Comparison of ENCODE assay signal across 11 cellular contexts in genomic region chr16:68297908-68298307, GRCh38. TPM values are rescaled to one million over a fixed set of nuclear protein-coding genes. Genes with fewer than 3 reads are reported as not detected.
A peak's percentile ranks its signal among the peaks of the same experiment; 100 is the strongest.
DNase-seq lines count a peak whose midpoint lies in the region; ATAC-seq and TF ChIP-seq lines count a peak whose summit lies in the region.
"Had no signal": no experiment of that assay in that cellular context is flagged by ENCODE, and none has a peak within 500 bp of the region (broad histone marks: within the 10 kb centered on the region; RNA-seq: fewer than 3 reads in every experiment).

No MANE protein-coding gene starts in this region.

- peaks cover 47 to 68% of the 10 kb centered on the region in 2 donors for H3K36me3 Mint-ChIP-seq in stimulated activated naive B cell treated with anti-CD40 and anti-IgM and Interleukin-4, amounts not matched to agents 10 μg/mL and 1 μg/mL and 100 μg/mL, for 72 hours

- WGBS in tibial nerve, 2 donors: 60 to 62% methylated on average over 3 of the region's 3 CpGs

- no peak for ATAC-seq in left ventricle myocardium superior
- ATAC-seq in stimulated activated naive B cell treated with anti-CD40 and anti-IgM and Interleukin-4, amounts not matched to agents 10 μg/mL and 1 μg/mL and 100 μg/mL, for 72 hours (replicated peaks): no peak
- ATAC-seq: GM12878 had no signal

- no peak overlapping the region for H3K4me3 Mint-ChIP-seq in stimulated activated naive B cell treated with anti-CD40 and anti-IgM and Interleukin-4, amounts not matched to agents 10 μg/mL and 1 μg/mL and 100 μg/mL, for 72 hours

- no peaks in the 10 kb centered on the region for H3K27me3 Mint-ChIP-seq in stimulated activated naive B cell treated with anti-CD40 and anti-IgM and Interleukin-4, amounts not matched to agents 10 μg/mL and 1 μg/mL and 100 μg/mL, for 72 hours

- H3K36me3 ChIP-seq in right atrium auricular region (peaks cover 96% of the 10 kb centered on the region), tibial nerve (peaks cover 0 to 100% (median 36%) of the 10 kb centered on the region in 3 donors)

- H3K27ac ChIP-seq in right atrium auricular region: peak overlapping the region; percentile 66 to 78
- peak overlapping the region; percentile 80 for H3K27ac ChIP-seq in epithelial cell of prostate
- peak overlapping the region in 1 of 4 donors; percentile 32 for H3K27ac ChIP-seq in tibial nerve
- H3K27ac ChIP-seq: SJSA1 had no signal

- H3K27me3 ChIP-seq in right atrium auricular region (no peaks in the 10 kb centered on the region), tibial nerve (no peaks in the 10 kb centered on the region)
- H3K27me3 ChIP-seq: SJSA1 had no signal

- DNase-seq in right atrium auricular region (ENCODE audit: low spot score) (no peak), left ventricle myocardium superior (no peak), NCI-H69 (lab: John Stamatoyannopoulos, UW) (peak; percentile 8), epithelial cell of prostate (ENCODE audit: low read depth, low spot score) (no peak), tibial nerve (ENCODE audit: low spot score in 2 of 2) (no peak), head of caudate nucleus (no peak)
- no peak for DNase-seq in stimulated activated naive B cell treated with anti-CD40 and anti-IgM and Interleukin-4, amounts not matched to agents 10 μg/mL and 1 μg/mL and 100 μg/mL, for 72 hours
- no peak for DNase-seq in central memory CD4-positive, alpha-beta T cell
- DNase-seq: NCI-H446 treated with DMSO at 0.1 percent for 48 hours had no signal

- peaks cover 20 to 63% of the 10 kb centered on the region in 2 donors for H3K4me1 Mint-ChIP-seq in stimulated activated naive B cell treated with anti-CD40 and anti-IgM and Interleukin-4, amounts not matched to agents 10 μg/mL and 1 μg/mL and 100 μg/mL, for 72 hours

- no peak overlapping the region for H3K4me3 ChIP-seq in right atrium auricular region
- no peak overlapping the region for H3K4me3 ChIP-seq in tibial nerve
- H3K4me3 ChIP-seq: GM12878, SJSA1 had no signal

- H3K27ac Mint-ChIP-seq in stimulated activated naive B cell treated with anti-CD40 and anti-IgM and Interleukin-4, amounts not matched to agents 10 μg/mL and 1 μg/mL and 100 μg/mL, for 72 hours: peak overlapping the region; percentile 85

- no peak for TF ChIP-seq EP300 in tibial nerve (IDR thresholded peaks at IDR 0.05)

- TF ChIP-seq CTCF in right atrium auricular region (IDR thresholded peaks at IDR 0.05) (no peak), tibial nerve (IDR thresholded peaks at IDR 0.05) (no peak)

- intact Hi-C loops in left ventricle myocardium superior (cut with micrococcal nuclease) (no loop called here), head of caudate nucleus (cut with DNase I) (no loop called here)

- H3K4me1 ChIP-seq in right atrium auricular region (peaks cover 0 to 41% of the 10 kb centered on the region in 2 donors), tibial nerve (peaks cover 0 to 10% (median 0%) of the 10 kb centered on the region in 4 donors)

- H3K9me3 ChIP-seq in right atrium auricular region (no peaks in the 10 kb centered on the region), tibial nerve (no peaks in the 10 kb centered on the region)
- H3K9me3 ChIP-seq: SJSA1 had no signal

- TF ChIP-seq POLR2A in tibial nerve (IDR thresholded peaks at IDR 0.05): no peak

- H3K9me3 Mint-ChIP-seq in stimulated activated naive B cell treated with anti-CD40 and anti-IgM and Interleukin-4, amounts not matched to agents 10 μg/mL and 1 μg/mL and 100 μg/mL, for 72 hours: no peaks in the 10 kb centered on the region

RNA-seq across cellular contexts. Expression of gene SLC7A6OS, which starts 12.8 kb away (rescaled TPM):
- total RNA-seq in right atrium auricular region (1 to 10 TPM; 6.8 to 8.6 TPM), left ventricle myocardium superior (14.2 TPM), tibial nerve (10 to 100 TPM; 13.4 to 19.5 (median 14.2) TPM)

RNA-seq across cellular contexts. Expression of gene PRMT7, which starts 12.9 kb away (rescaled TPM):
- total RNA-seq in right atrium auricular region: 10 to 100 TPM; 24.5 to 35.7 TPM
- total RNA-seq in left ventricle myocardium superior: 30.9 TPM
- total RNA-seq in tibial nerve: 10 to 100 TPM; 74.1 to 91.5 (median 78.0) TPM

RNA-seq across cellular contexts. Expression of gene SLC7A6, which starts 33.6 kb away (rescaled TPM):
- total RNA-seq in right atrium auricular region (10 to 100 TPM; 28.9 to 51.0 TPM), left ventricle myocardium superior (38.2 TPM), tibial nerve (100 to 1,000 TPM; 129 to 202 (median 181) TPM)

RNA-seq across cellular contexts. Expression of gene PLA2G15, which starts 52.7 kb away (rescaled TPM):
- 10 to 100 TPM; 28.3 to 29.1 TPM for total RNA-seq in right atrium auricular region
- 33.8 TPM for total RNA-seq in left ventricle myocardium superior
- 10 to 100 TPM; 26.0 to 51.3 (median 30.2) TPM for total RNA-seq in tibial nerve
